ENCODE assay signal across 16 cellular contexts in the genomic region with DNA sequence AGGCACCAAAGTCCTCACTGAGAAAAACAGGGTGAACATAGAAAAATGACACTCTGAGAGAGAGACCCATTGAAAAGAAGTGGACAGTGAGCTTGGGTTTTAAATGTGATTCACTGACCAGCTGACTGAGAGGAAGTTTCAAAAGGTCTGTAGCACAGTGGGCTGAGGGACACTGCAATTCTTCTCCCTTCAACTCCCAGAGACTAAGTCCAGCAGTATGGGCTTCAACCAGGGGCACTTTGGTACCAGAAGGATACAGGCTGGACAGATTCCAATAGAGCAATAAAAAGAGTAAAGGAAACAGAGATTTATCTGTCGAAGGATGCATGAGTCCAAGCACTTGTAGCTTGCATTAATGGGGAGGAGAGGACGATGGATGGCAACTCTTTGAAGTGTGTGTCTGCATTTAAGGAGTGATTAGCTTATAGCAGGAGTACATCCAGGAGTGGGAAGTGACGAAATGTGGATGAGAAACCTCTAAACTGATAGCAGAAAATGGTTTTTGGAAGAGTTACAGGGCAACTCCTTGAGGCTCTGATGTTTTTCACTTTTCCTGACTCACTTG.
DNase-seq lines count a peak whose midpoint lies in the region; ATAC-seq and TF ChIP-seq lines count a peak whose summit lies in the region.
"Had no signal": no experiment of that assay in that cellular context is flagged by ENCODE, and none has a peak within 500 bp of the region (broad histone marks: within the 10 kb centered on the region; RNA-seq: fewer than 3 reads in every experiment).

No MANE protein-coding gene starts in this region.

- peak overlapping the region; percentile 43 for H3K4me2 ChIP-seq in BLaER1

- H3K4me1 Mint-ChIP-seq in chondrocyte (ENCODE audit: low read depth): peaks cover 29% of the 10 kb centered on the region
- no peaks in the 10 kb centered on the region for H3K4me1 Mint-ChIP-seq in CD8-positive, alpha-beta T cell (ENCODE audit: low read depth)

- POLR2A ChIA-PET in CD8-positive, alpha-beta T cell (lab: Charles Lee): no interaction called here

- no peak overlapping the region for H3K9ac ChIP-seq in BLaER1

- H3K4me3 ChIP-seq in BLaER1: no peak overlapping the region
- H3K4me3 ChIP-seq in CD8-positive, alpha-beta T cell (ENCODE audit: low read depth, low read length): no peak overlapping the region
- H3K4me3 ChIP-seq: sigmoid colon had no signal

- no peak overlapping the region for H3K4me3 Mint-ChIP-seq in chondrocyte (ENCODE audit: unreplicated experiment)
- H3K4me3 Mint-ChIP-seq in CD8-positive, alpha-beta T cell: no peak overlapping the region
- H3K4me3 Mint-ChIP-seq: neural crest cell; stimulated activated naive B cell treated with anti-CD40 and anti-IgM and Interleukin-4, amounts not matched to agents 10 μg/mL and 1 μg/mL and 100 μg/mL, for 72 hours had no signal

- peak; percentile 3 for DNase-seq in NCI-H226
- DNase-seq in chondrocyte (ENCODE audit: low spot score): no peak
- no peak for DNase-seq in omental fat pad (ENCODE audit: low spot score)
- DNase-seq in NCI-H146 treated with DMSO at 0.1 percent for 48 hours (lab: John Stamatoyannopoulos, UW; ENCODE audit: unreplicated experiment): no peak
- DNase-seq in CD8-positive, alpha-beta T cell: no peak
- DNase-seq: activated effector memory CD4-positive, alpha-beta T cell treated with Interleukin-2 at 50 U/mL for 16 hours; DMS79; MV-4-11; NCI-H2171 treated with DMSO at 0.1 percent for 48 hours; NK-92 treated with Interleukin-12 subunit alpha and Interleukin-12 subunit beta, amount 100 ng/mL, for 24 hours; stimulated activated naive B cell treated with anti-CD40 and anti-IgM and Interleukin-4, amounts not matched to agents 10 μg/mL and 1 μg/mL and 100 μg/mL, for 72 hours had no signal

- H3K27ac ChIP-seq in BLaER1: peak overlapping the region; percentile 25; the same call in 1 of the 2 replicates
- no peak overlapping the region for H3K27ac ChIP-seq in CD8-positive, alpha-beta T cell (ENCODE audit: low read depth, low read length)

- intact Hi-C loops in CD8-positive, alpha-beta T cell (cut with DNase I, micrococcal nuclease): no loop called here

- H3K9me3 ChIP-seq in BLaER1: peaks cover 36% of the 10 kb centered on the region
- no peaks in the 10 kb centered on the region for H3K9me3 ChIP-seq in CD8-positive, alpha-beta T cell (ENCODE audit: low read length)
- H3K9me3 ChIP-seq: sigmoid colon had no signal

- TF ChIP-seq CTCF in chondrocyte (IDR thresholded peaks at IDR 0.05): no peak
- TF ChIP-seq CTCF in omental fat pad (IDR thresholded peaks at IDR 0.05): no peak
- no peak for TF ChIP-seq CTCF in CD8-positive, alpha-beta T cell (IDR thresholded peaks at IDR 0.05)

- no peaks in the 10 kb centered on the region for H4K20me1 ChIP-seq in BLaER1

- no peaks in the 10 kb centered on the region for H3K27me3 Mint-ChIP-seq in chondrocyte (ENCODE audit: low read depth)
- H3K27me3 Mint-ChIP-seq in CD8-positive, alpha-beta T cell (ENCODE audit: low read depth): no peaks in the 10 kb centered on the region
- H3K27me3 Mint-ChIP-seq: stimulated activated naive B cell treated with anti-CD40 and anti-IgM and Interleukin-4, amounts not matched to agents 10 μg/mL and 1 μg/mL and 100 μg/mL, for 72 hours had no signal

- H3K36me3 ChIP-seq in BLaER1: no peaks in the 10 kb centered on the region; the same call in 1 of the 2 replicates
- H3K36me3 ChIP-seq in CD8-positive, alpha-beta T cell (ENCODE audit: insufficient read depth, low read length): no peaks in the 10 kb centered on the region
- H3K36me3 ChIP-seq: sigmoid colon had no signal

- H3K4me1 ChIP-seq in BLaER1: peaks cover 57% of the 10 kb centered on the region
- H3K4me1 ChIP-seq in CD8-positive, alpha-beta T cell (ENCODE audit: insufficient read depth, low read length): no peaks in the 10 kb centered on the region

- CTCF ChIA-PET in CD8-positive, alpha-beta T cell (lab: Charles Lee): no interaction called here

- ATAC-seq in omental fat pad (ENCODE audit: low FRiP score) (peak; percentile 10), GM21825 (IDR thresholded peaks at IDR 0.05; ENCODE audit: unreplicated experiment) (no peak), GM18907 (IDR thresholded peaks at IDR 0.05; ENCODE audit: unreplicated experiment) (no peak)
- no peak for ATAC-seq in CD8-positive, alpha-beta T cell

- H3K36me3 Mint-ChIP-seq in chondrocyte (ENCODE audit: low read depth): no peaks in the 10 kb centered on the region
- H3K36me3 Mint-ChIP-seq in CD8-positive, alpha-beta T cell: no peaks in the 10 kb centered on the region

- H3K27me3 ChIP-seq in BLaER1: no peaks in the 10 kb centered on the region
- H3K27me3 ChIP-seq in CD8-positive, alpha-beta T cell (ENCODE audit: insufficient read depth, low read length): no peaks in the 10 kb centered on the region
- H3K27me3 ChIP-seq: sigmoid colon had no signal

- H3K9me3 Mint-ChIP-seq in chondrocyte (ENCODE audit: low read depth): no peaks in the 10 kb centered on the region
- H3K9me3 Mint-ChIP-seq in CD8-positive, alpha-beta T cell: peaks cover 1% of the 10 kb centered on the region
- H3K9me3 Mint-ChIP-seq: neural crest cell had no signal

- H3K27ac Mint-ChIP-seq in chondrocyte (ENCODE audit: unreplicated experiment): peak overlapping the region; percentile 8
- H3K27ac Mint-ChIP-seq in CD8-positive, alpha-beta T cell: no peak overlapping the region
- H3K27ac Mint-ChIP-seq: stimulated activated naive B cell treated with anti-CD40 and anti-IgM and Interleukin-4, amounts not matched to agents 10 μg/mL and 1 μg/mL and 100 μg/mL, for 72 hours had no signal
